Comparison of ENCODE assay signal across 8 cellular contexts in genomic region chr6:144150673-144151009, GRCh38. TPM values are rescaled to one million over a fixed set of nuclear protein-coding genes. Genes with fewer than 3 reads are reported as not detected.
DNase-seq lines count a peak whose midpoint lies in the region; ATAC-seq, FAIRE-seq and TF ChIP-seq lines count a peak whose summit lies in the region.

No MANE protein-coding gene starts in this region.

- peak overlapping the region; percentile 72 for H3K4me2 ChIP-seq in DOHH2 (ENCODE audit: low read length)

- no peaks in the 10 kb centered on the region for H3F3A ChIP-seq in DOHH2 (ENCODE audit: control insufficient read depth, insufficient read depth)

- H3K27me3 Mint-ChIP-seq in T-helper 2 cell treated with Interferon-gamma antibody and Interleukin-4, amounts not matched to agents 5 μg/mL and 100 μg/mL, for 36 hours (ENCODE audit: low read depth): no peaks in the 10 kb centered on the region
- no peaks in the 10 kb centered on the region for H3K27me3 Mint-ChIP-seq in central memory CD8-positive, alpha-beta T cell
- H3K27me3 Mint-ChIP-seq in memory B cell: no peaks in the 10 kb centered on the region
- no peaks in the 10 kb centered on the region for H3K27me3 Mint-ChIP-seq in stimulated activated naive CD8-positive, alpha-beta T cell treated with anti-CD3 and anti-CD28 coated beads, Interleukin-15, Interleukin-2, amounts not matched to agents 100 ng/mL and 50 ng/mL, for 24 hours

- no peaks in the 10 kb centered on the region for H3K9me3 Mint-ChIP-seq in T-helper 2 cell treated with Interferon-gamma antibody and Interleukin-4, amounts not matched to agents 5 μg/mL and 100 μg/mL, for 36 hours
- H3K9me3 Mint-ChIP-seq in central memory CD8-positive, alpha-beta T cell: no peaks in the 10 kb centered on the region
- H3K9me3 Mint-ChIP-seq in memory B cell: no peaks in the 10 kb centered on the region
- H3K9me3 Mint-ChIP-seq in stimulated activated naive CD8-positive, alpha-beta T cell treated with anti-CD3 and anti-CD28 coated beads, Interleukin-15, Interleukin-2, amounts not matched to agents 100 ng/mL and 50 ng/mL, for 24 hours: no peaks in the 10 kb centered on the region

- no peaks in the 10 kb centered on the region for H4K20me1 ChIP-seq in DOHH2 (ENCODE audit: control insufficient read depth, insufficient read depth, low read depth, low read length)

- H3K79me2 ChIP-seq in DOHH2 (ENCODE audit: control insufficient read depth, low read length): no peaks in the 10 kb centered on the region

- H3K9me3 ChIP-seq in DOHH2 (ENCODE audit: control insufficient read depth, insufficient read depth, low read length): no peaks in the 10 kb centered on the region

- peaks cover 11% of the 10 kb centered on the region for H3K4me1 ChIP-seq in DOHH2 (ENCODE audit: control insufficient read depth, low read length)

- ATAC-seq in HG02938 (IDR thresholded peaks at IDR 0.05; ENCODE audit: unreplicated experiment) (peak; percentile 22), memory B cell (ENCODE audit: low read depth) (peak; percentile 54)
- peak; percentile 46 for ATAC-seq in central memory CD8-positive, alpha-beta T cell (replicated peaks; ENCODE audit: extremely low read depth, poor library complexity, severe bottlenecking)

- no peaks in the 10 kb centered on the region for H3K9me2 ChIP-seq in DOHH2 (replicated peaks; ENCODE audit: control insufficient read depth, low read length)

- peak overlapping the region; percentile 75 for H3K4me3 ChIP-seq in DOHH2 (ENCODE audit: low read length)

- H3K27ac ChIP-seq in DOHH2 (ENCODE audit: low read depth, low read length): no peak overlapping the region

- peak overlapping the region; percentile 93 for H3K4me3 Mint-ChIP-seq in T-helper 2 cell treated with Interferon-gamma antibody and Interleukin-4, amounts not matched to agents 5 μg/mL and 100 μg/mL, for 36 hours
- H3K4me3 Mint-ChIP-seq in central memory CD8-positive, alpha-beta T cell: peak overlapping the region; percentile 87
- H3K4me3 Mint-ChIP-seq in memory B cell: peak overlapping the region; percentile 93
- peak overlapping the region; percentile 93 for H3K4me3 Mint-ChIP-seq in stimulated activated naive CD8-positive, alpha-beta T cell treated with anti-CD3 and anti-CD28 coated beads, Interleukin-15, Interleukin-2, amounts not matched to agents 100 ng/mL and 50 ng/mL, for 24 hours

- no peak for FAIRE-seq in GM12891 (lab: Jason Lieb, UNC)

- H3K27me3 ChIP-seq in DOHH2 (ENCODE audit: control insufficient read depth, low read length): peaks cover 57% of the 10 kb centered on the region

- peak; percentile 28 for DNase-seq in T-helper 2 cell treated with Interferon-gamma antibody and Interleukin-4, amounts not matched to agents 5 μg/mL and 100 μg/mL, for 36 hours (ENCODE audit: low spot score)
- DNase-seq in central memory CD8-positive, alpha-beta T cell (ENCODE audit: low spot score in 2 of 2): no peak
- DNase-seq in memory B cell (ENCODE audit: low spot score in 2 of 2) (peak in 1 of 2 donors; percentile 30), ureter (ENCODE audit: low spot score) (no peak), GM12891 (ENCODE audit: insufficient read length, low spot score) (no peak)

- H3K36me3 Mint-ChIP-seq in T-helper 2 cell treated with Interferon-gamma antibody and Interleukin-4, amounts not matched to agents 5 μg/mL and 100 μg/mL, for 36 hours (ENCODE audit: low read depth): peaks cover 26% of the 10 kb centered on the region
- H3K36me3 Mint-ChIP-seq in central memory CD8-positive, alpha-beta T cell (ENCODE audit: insufficient read depth): peaks cover 16% of the 10 kb centered on the region
- H3K36me3 Mint-ChIP-seq in memory B cell: no peaks in the 10 kb centered on the region
- peaks cover 44% of the 10 kb centered on the region for H3K36me3 Mint-ChIP-seq in stimulated activated naive CD8-positive, alpha-beta T cell treated with anti-CD3 and anti-CD28 coated beads, Interleukin-15, Interleukin-2, amounts not matched to agents 100 ng/mL and 50 ng/mL, for 24 hours (ENCODE audit: low read depth)

- peak overlapping the region; percentile 94 for H3K27ac Mint-ChIP-seq in T-helper 2 cell treated with Interferon-gamma antibody and Interleukin-4, amounts not matched to agents 5 μg/mL and 100 μg/mL, for 36 hours
- H3K27ac Mint-ChIP-seq in central memory CD8-positive, alpha-beta T cell (ENCODE audit: low read depth): peak overlapping the region; percentile 95
- peak overlapping the region; percentile 93 for H3K27ac Mint-ChIP-seq in memory B cell
- H3K27ac Mint-ChIP-seq in stimulated activated naive CD8-positive, alpha-beta T cell treated with anti-CD3 and anti-CD28 coated beads, Interleukin-15, Interleukin-2, amounts not matched to agents 100 ng/mL and 50 ng/mL, for 24 hours: peak overlapping the region; percentile 96

- TF ChIP-seq CTCF in DOHH2 (IDR thresholded peaks at IDR 0.05; ENCODE audit: low read depth, low read length, poor library complexity, severe bottlenecking): no peak

- H3K36me3 ChIP-seq in DOHH2 (ENCODE audit: control insufficient read depth, low read length): no peaks in the 10 kb centered on the region

- TF ChIP-seq POLR2A in GM12891 (IDR thresholded peaks at IDR 0.05; ENCODE audit: low read depth, low read length): no peak; the same call in 1 of the 2 replicates

- peaks cover 42% of the 10 kb centered on the region for H3K4me1 Mint-ChIP-seq in T-helper 2 cell treated with Interferon-gamma antibody and Interleukin-4, amounts not matched to agents 5 μg/mL and 100 μg/mL, for 36 hours (ENCODE audit: low read depth)
- H3K4me1 Mint-ChIP-seq in central memory CD8-positive, alpha-beta T cell: peaks cover 49% of the 10 kb centered on the region
- peaks cover 19% of the 10 kb centered on the region for H3K4me1 Mint-ChIP-seq in memory B cell
- peaks cover 52% of the 10 kb centered on the region for H3K4me1 Mint-ChIP-seq in stimulated activated naive CD8-positive, alpha-beta T cell treated with anti-CD3 and anti-CD28 coated beads, Interleukin-15, Interleukin-2, amounts not matched to agents 100 ng/mL and 50 ng/mL, for 24 hours (ENCODE audit: low read depth)

TF ChIP-seq in GM12891, 5 proteins besides CTCF, POLR2A, EP300 and RAD21:
- no peak for TF ChIP-seq TAF1 (IDR thresholded peaks at IDR 0.05; ENCODE audit: low read depth, low read length)
- no peak for TF ChIP-seq POLR2AphosphoS5 (IDR thresholded peaks at IDR 0.05; ENCODE audit: low read depth, low read length)
- TF ChIP-seq POU2F2 (IDR thresholded peaks at IDR 0.05; ENCODE audit: low read depth, low read length): no peak
- TF ChIP-seq SPI1 (IDR thresholded peaks at IDR 0.05; ENCODE audit: low read depth, low read length): no peak
- no peak for TF ChIP-seq PAX5 (IDR thresholded peaks at IDR 0.05; ENCODE audit: insufficient read depth, low read length, severe bottlenecking)
TF ChIP-seq in GM12891: peak in this region for 0.

RNA-seq across cellular contexts. Expression of gene STX11, which starts 0.3 kb away (rescaled TPM):
- 5.8 TPM for total RNA-seq in ureter
- 14.3 TPM for polyA plus RNA-seq in GM12891 (2012; ENCODE audit: low read depth, missing spikeins)

RNA-seq across cellular contexts. Expression of gene SF3B5, which starts 55.3 kb away (rescaled TPM):
- total RNA-seq in ureter: 110 TPM
- 252 TPM for polyA plus RNA-seq in GM12891 (2012; ENCODE audit: low read depth, missing spikeins)
